ENCODE assay signal across 30 cellular contexts in the genomic region with DNA sequence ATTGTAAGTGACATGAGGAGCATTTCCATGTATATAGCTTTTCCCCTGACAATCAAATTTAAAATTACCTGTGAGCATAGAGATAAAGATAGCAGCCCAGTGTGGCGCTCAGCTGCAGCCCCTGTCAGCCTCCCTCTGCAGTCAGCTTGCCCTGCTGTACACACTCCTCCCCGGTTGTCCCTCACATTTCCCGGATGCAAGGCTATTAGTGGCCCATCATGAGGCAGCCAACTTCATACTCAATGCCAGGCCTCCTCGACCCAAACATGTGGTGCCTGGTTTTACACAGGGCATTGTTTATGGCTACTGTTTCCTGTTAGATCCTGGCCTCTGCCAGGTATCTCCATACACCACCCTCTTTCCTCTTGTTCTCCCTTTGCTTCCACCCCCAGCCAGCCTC.
"Had no signal": no experiment of that assay in that cellular context is flagged by ENCODE, and none has a peak within 500 bp of the region (broad histone marks: within the 10 kb centered on the region; RNA-seq: fewer than 3 reads in every experiment).

No MANE protein-coding gene starts in this region.

- H3K27me3 ChIP-seq: ascending aorta, brain microvascular endothelial cell, esophagus muscularis mucosa, foreskin keratinocyte, heart right ventricle, ovary had no signal

- H3K27ac Mint-ChIP-seq: activated CD4-positive, alpha-beta memory T cell treated with anti-CD3 and anti-CD28 coated beads for 36 hours; activated naive CD4-positive, alpha-beta T cell treated with anti-CD3 and anti-CD28 coated beads for 36 hours; activated naive CD8-positive, alpha-beta T cell treated with anti-CD3 and anti-CD28 coated beads for 36 hours; activated T-helper 1 cell treated with anti-CD3 and anti-CD28 coated beads, Interleukin-12 subunit alpha, Interleukin-12 subunit beta, Interleukin-2, Interleukin-4 antibody, amounts not matched to agents 30 ng/mL and 10 ng/mL and 1 ng/mL, durations not matched to agents 14 hours and 24 hours and 36 hours; dendritic cell treated with granulocyte-macrophage colony-stimulating factor and Interleukin-4, amounts not matched to agents 40 ng/mL and 50 ng/mL, for 4 days; progenitor cell of endocrine pancreas; stimulated activated effector memory CD8-positive, alpha-beta T cell treated with anti-CD3 and anti-CD28 coated beads, Interleukin-12 subunit alpha, Interleukin-12 subunit beta, amount 100 ng/mL, for 72 hours; stimulated activated naive CD8-positive, alpha-beta T cell treated with anti-CD3 and anti-CD28 coated beads, Interleukin-15, Interleukin-2, amounts not matched to agents 100 ng/mL and 50 ng/mL, for 24 hours had no signal

- H3K36me3 ChIP-seq: ascending aorta, brain microvascular endothelial cell, esophagus muscularis mucosa, heart right ventricle, lower lobe of right lung, ovary, thoracic aorta had no signal

- H3K4me3 ChIP-seq: ascending aorta, esophagus muscularis mucosa, heart right ventricle, lower lobe of right lung, mucosa of descending colon, ovary, skin epidermis, thoracic aorta had no signal

- H3K4me1 Mint-ChIP-seq: activated naive CD8-positive, alpha-beta T cell treated with anti-CD3 and anti-CD28 coated beads for 36 hours; central memory CD8-positive, alpha-beta T cell; stimulated activated effector memory CD8-positive, alpha-beta T cell treated with anti-CD3 and anti-CD28 coated beads, Interleukin-12 subunit alpha, Interleukin-12 subunit beta, amount 100 ng/mL, for 72 hours had no signal

- FAIRE-seq: urothelium cell line had no signal

- H3K4me1 ChIP-seq: lower lobe of right lung had no signal

- H3K9me3 ChIP-seq: ascending aorta, esophagus muscularis mucosa, heart right ventricle, lower lobe of right lung, mucosa of descending colon, ovary, thoracic aorta had no signal

- H3K36me3 Mint-ChIP-seq: activated CD4-positive, alpha-beta memory T cell treated with anti-CD3 and anti-CD28 coated beads for 36 hours; activated naive CD8-positive, alpha-beta T cell treated with anti-CD3 and anti-CD28 coated beads for 36 hours; stimulated activated effector memory CD8-positive, alpha-beta T cell treated with anti-CD3 and anti-CD28 coated beads, Interleukin-12 subunit alpha, Interleukin-12 subunit beta, amount 100 ng/mL, for 72 hours had no signal

- ATAC-seq: foreskin keratinocyte; lower lobe of right lung; mucosa of descending colon; sciatic nerve; stimulated activated effector memory CD8-positive, alpha-beta T cell treated with anti-CD3 and anti-CD28 coated beads, Interleukin-12 subunit alpha, Interleukin-12 subunit beta, amount 100 ng/mL, for 72 hours had no signal

- H3K9me3 Mint-ChIP-seq: activated CD4-positive, alpha-beta memory T cell treated with anti-CD3 and anti-CD28 coated beads for 36 hours; activated naive CD4-positive, alpha-beta T cell treated with anti-CD3 and anti-CD28 coated beads for 36 hours; activated naive CD8-positive, alpha-beta T cell treated with anti-CD3 and anti-CD28 coated beads for 36 hours; activated T-helper 1 cell treated with anti-CD3 and anti-CD28 coated beads, Interleukin-12 subunit alpha, Interleukin-12 subunit beta, Interleukin-2, Interleukin-4 antibody, amounts not matched to agents 30 ng/mL and 10 ng/mL and 1 ng/mL, durations not matched to agents 14 hours and 24 hours and 36 hours; central memory CD8-positive, alpha-beta T cell; dendritic cell treated with granulocyte-macrophage colony-stimulating factor and Interleukin-4, amounts not matched to agents 40 ng/mL and 50 ng/mL, for 4 days; nephron; stimulated activated effector memory CD8-positive, alpha-beta T cell treated with anti-CD3 and anti-CD28 coated beads, Interleukin-12 subunit alpha, Interleukin-12 subunit beta, amount 100 ng/mL, for 72 hours; stimulated activated naive CD8-positive, alpha-beta T cell treated with anti-CD3 and anti-CD28 coated beads, Interleukin-15, Interleukin-2, amounts not matched to agents 100 ng/mL and 50 ng/mL, for 24 hours had no signal

- DNase-seq: activated CD4-positive, alpha-beta memory T cell treated with anti-CD3 and anti-CD28 coated beads for 36 hours; activated CD4-positive, alpha-beta T cell treated with anti-CD3 and anti-CD28 coated beads for 48 hours; activated CD8-positive, alpha-beta memory T cell treated with anti-CD3 and anti-CD28 coated beads, Interleukin-2, amount 50 U/mL, for 4 hours; activated effector memory CD4-positive, alpha-beta T cell treated with anti-CD3 and anti-CD28 coated beads, Interleukin-2, amount 50 U/mL, for 16 hours; activated naive CD4-positive, alpha-beta T cell treated with anti-CD3 and anti-CD28 coated beads for 36 hours; activated naive CD8-positive, alpha-beta T cell treated with anti-CD3 and anti-CD28 coated beads for 36 hours; activated T-cell treated with anti-CD3 and anti-CD28 coated beads, Interleukin-2, amount 50 U/mL, for 1 hour; brain microvascular endothelial cell; effector CD4-positive, alpha-beta T cell; foreskin keratinocyte; heart right ventricle; lower lobe of right lung; mesendoderm; mucosa of descending colon; ovary; stimulated activated CD4-positive, alpha-beta T cell treated with anti-CD3 and anti-CD28 coated beads, Interleukin-4, amount 100 ng/mL, for 24 hours had no signal

- H3K27me3 Mint-ChIP-seq: dendritic cell treated with granulocyte-macrophage colony-stimulating factor and Interleukin-4, amounts not matched to agents 40 ng/mL and 50 ng/mL, for 4 days; progenitor cell of endocrine pancreas had no signal

- H3K27ac ChIP-seq: ascending aorta, brain microvascular endothelial cell, esophagus muscularis mucosa, foreskin keratinocyte, heart right ventricle, lower lobe of right lung, ovary, skin epidermis, thoracic aorta, VCaP had no signal

- H3K4me3 Mint-ChIP-seq: activated CD4-positive, alpha-beta memory T cell treated with anti-CD3 and anti-CD28 coated beads for 36 hours; activated naive CD4-positive, alpha-beta T cell treated with anti-CD3 and anti-CD28 coated beads for 36 hours; activated naive CD8-positive, alpha-beta T cell treated with anti-CD3 and anti-CD28 coated beads for 36 hours; activated T-helper 1 cell treated with anti-CD3 and anti-CD28 coated beads, Interleukin-12 subunit alpha, Interleukin-12 subunit beta, Interleukin-2, Interleukin-4 antibody, amounts not matched to agents 30 ng/mL and 10 ng/mL and 1 ng/mL, durations not matched to agents 14 hours and 24 hours and 36 hours; central memory CD8-positive, alpha-beta T cell; dendritic cell treated with granulocyte-macrophage colony-stimulating factor and Interleukin-4, amounts not matched to agents 40 ng/mL and 50 ng/mL, for 4 days; nephron; stimulated activated effector memory CD8-positive, alpha-beta T cell treated with anti-CD3 and anti-CD28 coated beads, Interleukin-12 subunit alpha, Interleukin-12 subunit beta, amount 100 ng/mL, for 72 hours; stimulated activated naive CD8-positive, alpha-beta T cell treated with anti-CD3 and anti-CD28 coated beads, Interleukin-15, Interleukin-2, amounts not matched to agents 100 ng/mL and 50 ng/mL, for 24 hours had no signal
